Comparison of ENCODE assay signal across 34 cellular contexts in genomic region chrX:34404386-34405070, GRCh38.
DNase-seq lines count a peak whose midpoint lies in the region; ATAC-seq, FAIRE-seq and TF ChIP-seq lines count a peak whose summit lies in the region.
"Had no signal": no experiment of that assay in that cellular context is flagged by ENCODE, and none has a peak within 500 bp of the region (broad histone marks: within the 10 kb centered on the region; RNA-seq: fewer than 3 reads in every experiment).

No MANE protein-coding gene starts in this region.

- no peaks in the 10 kb centered on the region for H3K36me3 ChIP-seq in astrocyte (ENCODE audit: insufficient read depth, low read length)
- H3K36me3 ChIP-seq in right lobe of liver = no peaks in the 10 kb centered on the region
- H3K36me3 ChIP-seq: BLaER1, prostate gland, SJSA1, upper lobe of right lung had no signal

- no peak for TF ChIP-seq POLR2A in right lobe of liver (IDR thresholded peaks at IDR 0.05)

- DNase-seq in astrocyte (ENCODE audit: low read depth) = no peak
- DNase-seq in fibroblast of pulmonary artery (ENCODE audit: low read depth) = peak; percentile 72
- DNase-seq in right lobe of liver = peak; percentile 51 to 80 (median 80)
- DNase-seq in smooth muscle cell of the brain vasculature (ENCODE audit: low read depth, low spot score) = peak; percentile 58
- DNase-seq in NCI-H446 (lab: John Stamatoyannopoulos, UW) = no peak
- no peak for DNase-seq in cortex of kidney (lab: John Stamatoyannopoulos, UW)
- no peak for DNase-seq in activated naive CD8-positive, alpha-beta T cell treated with anti-CD3 and anti-CD28 coated beads, Interleukin-2, amount 50 U/mL, for 24 hours
- DNase-seq: activated CD4-positive, alpha-beta T cell treated with anti-CD3 and anti-CD28 coated beads, Interleukin-2, amount 10 ng/mL, durations not matched to agents 24 days and 14 days; activated effector memory CD4-positive, alpha-beta T cell treated with Interleukin-2 at 50 U/mL for 16 hours; activated T-cell treated with anti-CD3 and anti-CD28 coated beads, Interleukin-2, amount 50 U/mL, for 1 hour; anterior cingulate cortex; COR-L47; dermis blood vessel endothelial cell; DMS53; endodermal cell; foreskin keratinocyte; GDM1; Karpas-422; kidney glomerular epithelial cell; MV-4-11; NCI-H146; NCI-H2107; NCI-H345; NCI-H748 treated with DMSO at 0.1 percent for 48 hours; stimulated activated naive B cell treated with anti-CD40 and anti-IgM and Interleukin-4, amounts not matched to agents 10 μg/mL and 1 μg/mL and 100 μg/mL, for 72 hours; T1000; upper lobe of right lung had no signal

- H3K4me1 Mint-ChIP-seq in astrocyte (ENCODE audit: low read depth, unreplicated experiment) = peaks cover 16% of the 10 kb centered on the region
- no peaks in the 10 kb centered on the region for H3K4me1 Mint-ChIP-seq in activated naive CD8-positive, alpha-beta T cell treated with anti-CD3 and anti-CD28 coated beads, Interleukin-2, amount 50 U/mL, for 24 hours
- H3K4me1 Mint-ChIP-seq: activated CD4-positive, alpha-beta T cell treated with anti-CD3 and anti-CD28 coated beads, Interleukin-2, amount 10 ng/mL, durations not matched to agents 24 days and 14 days; central memory CD8-positive, alpha-beta T cell; endodermal cell; stimulated activated naive B cell treated with anti-CD40 and anti-IgM and Interleukin-4, amounts not matched to agents 10 μg/mL and 1 μg/mL and 100 μg/mL, for 72 hours had no signal

- ATAC-seq in right lobe of liver (peak; percentile 87 to 98 (median 94)), HG03521 (IDR thresholded peaks at IDR 0.05; ENCODE audit: unreplicated experiment) (no peak)
- ATAC-seq in activated naive CD8-positive, alpha-beta T cell treated with anti-CD3 and anti-CD28 coated beads, Interleukin-2, amount 50 U/mL, for 24 hours = no peak
- ATAC-seq: activated naive CD4-positive, alpha-beta T cell treated with anti-CD3 and anti-CD28 coated beads, Interleukin-2, amount 50 U/mL, for 72 hours; foreskin keratinocyte; HCT116; stimulated activated naive B cell treated with anti-CD40 and anti-IgM and Interleukin-4, amounts not matched to agents 10 μg/mL and 1 μg/mL and 100 μg/mL, for 72 hours; upper lobe of right lung had no signal

- H4K20me1 ChIP-seq in astrocyte (ENCODE audit: insufficient read depth, low read length) = no peaks in the 10 kb centered on the region

- no peak overlapping the region for H3K9ac ChIP-seq in astrocyte (ENCODE audit: low read length)
- H3K9ac ChIP-seq: BLaER1 had no signal

- H3K27me3 ChIP-seq in astrocyte (ENCODE audit: insufficient read depth, low read length) = no peaks in the 10 kb centered on the region
- H3K27me3 ChIP-seq in right lobe of liver = no peaks in the 10 kb centered on the region
- H3K27me3 ChIP-seq: foreskin keratinocyte, SJSA1, upper lobe of right lung had no signal

- H3K27ac Mint-ChIP-seq in astrocyte (ENCODE audit: unreplicated experiment) = peak overlapping the region; percentile 53
- no peak overlapping the region for H3K27ac Mint-ChIP-seq in activated naive CD8-positive, alpha-beta T cell treated with anti-CD3 and anti-CD28 coated beads, Interleukin-2, amount 50 U/mL, for 24 hours
- H3K27ac Mint-ChIP-seq: activated CD4-positive, alpha-beta T cell treated with anti-CD3 and anti-CD28 coated beads, Interleukin-2, amount 10 ng/mL, durations not matched to agents 24 days and 14 days; activated naive CD4-positive, alpha-beta T cell treated with anti-CD3 and anti-CD28 coated beads, Interleukin-2, amount 50 U/mL, for 72 hours; endodermal cell; stimulated activated naive B cell treated with anti-CD40 and anti-IgM and Interleukin-4, amounts not matched to agents 10 μg/mL and 1 μg/mL and 100 μg/mL, for 72 hours had no signal

- WGBS in right lobe of liver (ENCODE audit: insufficient coverage, low coverage, low lambda C conversion rate, missing lambda C conversion rate) = 14% methylated on average over 2 of the region's 7 CpGs

- H3K27me3 Mint-ChIP-seq in astrocyte (ENCODE audit: low read depth, unreplicated experiment) = no peaks in the 10 kb centered on the region
- no peaks in the 10 kb centered on the region for H3K27me3 Mint-ChIP-seq in activated naive CD8-positive, alpha-beta T cell treated with anti-CD3 and anti-CD28 coated beads, Interleukin-2, amount 50 U/mL, for 24 hours
- H3K27me3 Mint-ChIP-seq: activated CD4-positive, alpha-beta T cell treated with anti-CD3 and anti-CD28 coated beads, Interleukin-2, amount 10 ng/mL, durations not matched to agents 24 days and 14 days; central memory CD8-positive, alpha-beta T cell; stimulated activated naive B cell treated with anti-CD40 and anti-IgM and Interleukin-4, amounts not matched to agents 10 μg/mL and 1 μg/mL and 100 μg/mL, for 72 hours had no signal

- peaks cover 4% of the 10 kb centered on the region for H3K4me1 ChIP-seq in astrocyte (ENCODE audit: insufficient read depth, low read length)
- H3K4me1 ChIP-seq in right lobe of liver = peaks cover 0 to 7% (median 0%) of the 10 kb centered on the region in 4 donors
- H3K4me1 ChIP-seq: BLaER1, foreskin keratinocyte, prostate gland, SJSA1, upper lobe of right lung had no signal

- H3K4me2 ChIP-seq in astrocyte (ENCODE audit: low read length) = peak overlapping the region; percentile 19
- H3K4me2 ChIP-seq: BLaER1 had no signal

- H3K9me3 ChIP-seq in astrocyte (ENCODE audit: insufficient read depth, low read depth, low read length) (no peaks in the 10 kb centered on the region), right lobe of liver (no peaks in the 10 kb centered on the region)
- H3K9me3 ChIP-seq: BLaER1, prostate gland, SJSA1, upper lobe of right lung had no signal

- TF ChIP-seq CTCF in astrocyte (IDR thresholded peaks at IDR 0.05; ENCODE audit: insufficient read depth, low read depth, low read length) (no peak), fibroblast of pulmonary artery (IDR thresholded peaks at IDR 0.05; ENCODE audit: low read length, missing control alignments) (no peak), right lobe of liver (IDR thresholded peaks at IDR 0.05) (peak in 2 of 4 donors; percentile 4 to 10)

- no peaks in the 10 kb centered on the region for H3K79me2 ChIP-seq in astrocyte (ENCODE audit: insufficient read depth, low read length)

- H3K4me3 ChIP-seq in astrocyte (ENCODE audit: insufficient read depth, low read depth, low read length) (no peak overlapping the region), fibroblast of pulmonary artery (replicated peaks; ENCODE audit: low read depth, low read length) (no peak overlapping the region), right lobe of liver (no peak overlapping the region)
- H3K4me3 ChIP-seq: BLaER1, prostate gland, SJSA1, upper lobe of right lung had no signal

- H3K27ac ChIP-seq in astrocyte (ENCODE audit: low read depth, low read length) (no peak overlapping the region), right lobe of liver (peak overlapping the region in 2 of 3 donors; percentile 61 to 66)
- H3K27ac ChIP-seq: BLaER1, foreskin keratinocyte, prostate gland, SJSA1, upper lobe of right lung had no signal

- intact Hi-C loops in right lobe of liver (cut with DNase I) = no loop called here

- H3K36me3 Mint-ChIP-seq in astrocyte (ENCODE audit: low read depth, unreplicated experiment) = no peaks in the 10 kb centered on the region
- H3K36me3 Mint-ChIP-seq in activated naive CD8-positive, alpha-beta T cell treated with anti-CD3 and anti-CD28 coated beads, Interleukin-2, amount 50 U/mL, for 24 hours (ENCODE audit: low read depth) = no peaks in the 10 kb centered on the region
- H3K36me3 Mint-ChIP-seq: activated naive CD4-positive, alpha-beta T cell treated with anti-CD3 and anti-CD28 coated beads, Interleukin-2, amount 50 U/mL, for 72 hours; stimulated activated naive B cell treated with anti-CD40 and anti-IgM and Interleukin-4, amounts not matched to agents 10 μg/mL and 1 μg/mL and 100 μg/mL, for 72 hours had no signal

- FAIRE-seq in astrocyte (lab: Jason Lieb, UNC) = peak; percentile 69

- H3K4me3 Mint-ChIP-seq in astrocyte (ENCODE audit: unreplicated experiment) = no peak overlapping the region
- H3K4me3 Mint-ChIP-seq in activated naive CD8-positive, alpha-beta T cell treated with anti-CD3 and anti-CD28 coated beads, Interleukin-2, amount 50 U/mL, for 24 hours = no peak overlapping the region
- H3K4me3 Mint-ChIP-seq: activated CD4-positive, alpha-beta T cell treated with anti-CD3 and anti-CD28 coated beads, Interleukin-2, amount 10 ng/mL, durations not matched to agents 24 days and 14 days; central memory CD8-positive, alpha-beta T cell; endodermal cell; stimulated activated naive B cell treated with anti-CD40 and anti-IgM and Interleukin-4, amounts not matched to agents 10 μg/mL and 1 μg/mL and 100 μg/mL, for 72 hours had no signal

- H2AFZ ChIP-seq in astrocyte (ENCODE audit: low read depth, low read length) = no peak overlapping the region

- no peaks in the 10 kb centered on the region for H3K9me3 Mint-ChIP-seq in astrocyte (ENCODE audit: unreplicated experiment)
- no peaks in the 10 kb centered on the region for H3K9me3 Mint-ChIP-seq in activated naive CD8-positive, alpha-beta T cell treated with anti-CD3 and anti-CD28 coated beads, Interleukin-2, amount 50 U/mL, for 24 hours
- H3K9me3 Mint-ChIP-seq: activated CD4-positive, alpha-beta T cell treated with anti-CD3 and anti-CD28 coated beads, Interleukin-2, amount 10 ng/mL, durations not matched to agents 24 days and 14 days; endodermal cell had no signal

Comparison
In these comparisons a context has a peak if more than half of its experiments do, and no peak if none do; other contexts are left out.
1. DNase-seq: peak in fibroblast of pulmonary artery (single experiment), right lobe of liver (3 of 3) and smooth muscle cell of the brain vasculature (single experiment); none in astrocyte (single experiment), NCI-H446 (0 of 2), cortex of kidney (single experiment) and activated naive CD8-positive, alpha-beta T cell treated with anti-CD3 and anti-CD28 coated beads, Interleukin-2, amount 50 U/mL, for 24 hours (single experiment).
2. ATAC-seq: peak in right lobe of liver (4 of 4); none in HG03521 (single experiment) and activated naive CD8-positive, alpha-beta T cell treated with anti-CD3 and anti-CD28 coated beads, Interleukin-2, amount 50 U/mL, for 24 hours (single experiment).